Comparison of ENCODE assay signal across 25 cellular contexts in genomic region chr16:6541262-6541661, GRCh38.
DNase-seq lines count a peak whose midpoint lies in the region; ATAC-seq, FAIRE-seq and TF ChIP-seq lines count a peak whose summit lies in the region.
"Had no signal": no experiment of that assay in that cellular context is flagged by ENCODE, and none has a peak within 500 bp of the region (broad histone marks: within the 10 kb centered on the region; RNA-seq: fewer than 3 reads in every experiment).

No MANE protein-coding gene starts in this region.

- CTCF ChIA-PET in H1 (lab: Charles Lee; ENCODE audit: partially characterized antibody) = interaction anchor here (1.0 kb wide), 1 partner anchor 16 kb away, joined by 3 read pairs; no protein-coding TSS in a partner anchor

- DNase-seq in H1 (ENCODE audit: low read depth in 1 of 2, low spot score in 2 of 2) (no peak), esophagus muscularis mucosa (ENCODE audit: extremely low spot score) (peak; percentile 66), left kidney (ENCODE audit: low read depth, low spot score) (peak; percentile 57), aorta (no peak), ureter (ENCODE audit: low spot score) (no peak)
- DNase-seq: 8988T; ACHN; BE2C; C1 segment of cervical spinal cord; CD4-positive, alpha-beta memory T cell; CD4-positive, CD25-positive, alpha-beta regulatory T cell; CD8-positive, alpha-beta memory T cell; COR-L47; DMS 273 treated with DMSO at 0.1 percent for 48 hours; DMS153; DMS53; DMS79; DND-41; EL; GDM1 had no signal

- no peak overlapping the region for H4K8ac ChIP-seq in H1 (ENCODE audit: extremely low read depth, insufficient read depth, low read length)

- no peak overlapping the region for H4K91ac ChIP-seq in H1 (replicated peaks; ENCODE audit: insufficient read length, low read length)

- TF ChIP-seq EP300 in H1 (IDR thresholded peaks at IDR 0.05; ENCODE audit: borderline replicate concordance in 1 of 2, low read depth in 2 of 2, low read length in 2 of 2) = no peak
- no peak for TF ChIP-seq EP300 in esophagus muscularis mucosa (IDR thresholded peaks at IDR 0.05)

- no peak for FAIRE-seq in H1 (lab: Jason Lieb, UNC)
- FAIRE-seq: A204.1, GM12878, GM12892, GM18507 had no signal

- H3K23ac ChIP-seq in H1 (ENCODE audit: insufficient read length) = no peak overlapping the region

- intact Hi-C loops in esophagus muscularis mucosa (cut with DNase I) (no loop called here), aorta (cut with DNase I) (no loop called here)

- no peak overlapping the region for H3K4ac ChIP-seq in H1 (replicated peaks; ENCODE audit: insufficient read length, low read depth, low read length)

- H2BK15ac ChIP-seq in H1 (ENCODE audit: low read length) = no peak overlapping the region

- no peak overlapping the region for H2BK120ac ChIP-seq in H1 (replicated peaks; ENCODE audit: low read depth, low read length)

- H2AK5ac ChIP-seq in H1 (ENCODE audit: low read depth, low read length) = peak overlapping the region; percentile 40; the same call in 1 of the 2 replicates

- H3K79me2 ChIP-seq in H1 (ENCODE audit: control insufficient read depth in 1 of 2, insufficient read depth in 2 of 2, low read length in 2 of 2) = no peaks in the 10 kb centered on the region

- H2BK20ac ChIP-seq in H1 (ENCODE audit: low read length) = no peak overlapping the region

- H3K27me3 ChIP-seq in H1 (replicated peaks in 1 of 4; ENCODE audit: control insufficient read depth in 3 of 4, extremely low read depth in 1 of 4, insufficient read depth in 3 of 4, low read length in 3 of 4) = no peaks in the 10 kb centered on the region
- H3K27me3 ChIP-seq in esophagus muscularis mucosa = no peaks in the 10 kb centered on the region
- H3K27me3 ChIP-seq in aorta (ENCODE audit: control insufficient read depth in 1 of 2, insufficient read depth in 2 of 2, low read length in 1 of 2) = no peaks in the 10 kb centered on the region
- H3K27me3 ChIP-seq: BE2C, BLaER1 had no signal

- TF ChIP-seq RAD21 in H1 (IDR thresholded peaks at IDR 0.05 in 1 of 2, conservative IDR thresholded peaks at IDR 0.05 in 1 of 2; ENCODE audit: low read depth in 2 of 2, low read length in 2 of 2) = no peak

- H2BK12ac ChIP-seq in H1 (ENCODE audit: low read depth, low read length) = no peak overlapping the region

- no peak overlapping the region for H3K14ac ChIP-seq in H1 (ENCODE audit: insufficient read length)

- H3K18ac ChIP-seq in H1 (ENCODE audit: extremely low read depth, low read length) = no peak overlapping the region

- H3K23me2 ChIP-seq in H1 (ENCODE audit: low read depth, low read length) = no peaks in the 10 kb centered on the region; the same call in 1 of the 2 replicates

- no peak for TF ChIP-seq CTCF in H1 (IDR thresholded peaks at IDR 0.05; ENCODE audit: control extremely low read depth in 1 of 3, insufficient read depth in 1 of 3, low read depth in 1 of 3, low read length in 3 of 3)
- no peak for TF ChIP-seq CTCF in esophagus muscularis mucosa (IDR thresholded peaks at IDR 0.05)

- H3K56ac ChIP-seq in H1 (replicated peaks; ENCODE audit: insufficient read length, low read depth, low read length) = no peak overlapping the region

- no peak overlapping the region for H3K27ac ChIP-seq in H1 (ENCODE audit: low read depth, low read length)
- no peak overlapping the region for H3K27ac ChIP-seq in esophagus muscularis mucosa (replicated peaks in 1 of 4)
- no peak overlapping the region for H3K27ac ChIP-seq in aorta (ENCODE audit: low read depth in 1 of 2, low read length in 2 of 2)
- H3K27ac ChIP-seq: BLaER1 had no signal

- POLR2A ChIA-PET in H1 (lab: Charles Lee; ENCODE audit: partially characterized antibody) = no interaction called here

- TF ChIP-seq POLR2A in H1 (IDR thresholded peaks at IDR 0.05; ENCODE audit: control extremely low read depth in 1 of 2, low read depth in 2 of 2, low read length in 2 of 2) = no peak
- TF ChIP-seq POLR2A in esophagus muscularis mucosa (IDR thresholded peaks at IDR 0.05; ENCODE audit: low read depth) = no peak

- no peaks in the 10 kb centered on the region for H3K79me1 ChIP-seq in H1 (ENCODE audit: low read depth, low read length)

- no peak for ATAC-seq in aorta (ENCODE audit: low FRiP score)
- ATAC-seq: GM12878 had no signal

- no peak overlapping the region for H3K4me3 ChIP-seq in H1 (ENCODE audit: extremely low read depth in 1 of 4, insufficient read depth in 2 of 4, low read depth in 3 of 4, low read length in 4 of 4)
- H3K4me3 ChIP-seq in esophagus muscularis mucosa = no peak overlapping the region
- no peak overlapping the region for H3K4me3 ChIP-seq in aorta (ENCODE audit: low read length in 2 of 2)
- H3K4me3 ChIP-seq: BLaER1, GM12878 had no signal

- H3K36me3 ChIP-seq in H1 (ENCODE audit: control insufficient read depth in 2 of 4, insufficient read depth in 4 of 4, low read length in 3 of 4) (no peaks in the 10 kb centered on the region), esophagus muscularis mucosa (no peaks in the 10 kb centered on the region), aorta (ENCODE audit: control insufficient read depth in 1 of 2, insufficient read depth in 2 of 2, low read length in 1 of 2) (no peaks in the 10 kb centered on the region)
- H3K36me3 ChIP-seq: BE2C, BLaER1 had no signal

- H3K4me1 ChIP-seq in H1 (replicated peaks in 1 of 4; ENCODE audit: control insufficient read depth in 3 of 4, insufficient read depth in 4 of 4, low read length in 3 of 4) (no peaks in the 10 kb centered on the region), esophagus muscularis mucosa (no peaks in the 10 kb centered on the region), aorta (ENCODE audit: control insufficient read depth in 1 of 2, insufficient read depth in 2 of 2, low read length in 2 of 2) (no peaks in the 10 kb centered on the region)
- H3K4me1 ChIP-seq: BE2C, BLaER1 had no signal

- no peak overlapping the region for H2BK5ac ChIP-seq in H1 (ENCODE audit: low read depth, low read length)

- H4K20me1 ChIP-seq in H1 (replicated peaks in 1 of 2; ENCODE audit: control insufficient read depth in 1 of 2, insufficient read depth in 2 of 2, low read length in 2 of 2) = no peaks in the 10 kb centered on the region
- H4K20me1 ChIP-seq: BLaER1 had no signal

- 95% methylated on average over 3 of the region's 3 CpGs; no CpG with 5 or more reads in 1 of the 2 experiments for WGBS in H1 (ENCODE audit: extremely low coverage in 1 of 2, insufficient coverage in 1 of 2, insufficient read length in 1 of 2, insufficient replicate concordance in 2 of 2, low coverage in 1 of 2, low lambda C conversion rate in 2 of 2, missing lambda C conversion rate in 1 of 2), 2 experiments
- WGBS in esophagus muscularis mucosa = 67% methylated on average over 3 of the region's 3 CpGs
- WGBS in aorta, 2 donors = 71 to 75% methylated on average over 3 of the region's 3 CpGs

- H2AFZ ChIP-seq in H1 (ENCODE audit: low read length) = no peak overlapping the region

- no peak overlapping the region for H4K5ac ChIP-seq in H1 (ENCODE audit: insufficient read length, low read depth, low read length)

- H3K9me3 ChIP-seq in H1 (ENCODE audit: insufficient read depth in 2 of 2, low read depth in 1 of 2, low read length in 1 of 2) (no peaks in the 10 kb centered on the region), esophagus muscularis mucosa (no peaks in the 10 kb centered on the region), aorta (ENCODE audit: control insufficient read depth, low read length) (peaks cover 1% of the 10 kb centered on the region)
- H3K9me3 ChIP-seq: BE2C, BLaER1 had no signal

- no peak overlapping the region for H3K4me2 ChIP-seq in H1 (ENCODE audit: insufficient read depth in 1 of 2, low read depth in 2 of 2, low read length in 2 of 2)
- H3K4me2 ChIP-seq: BLaER1 had no signal

- H3K9ac ChIP-seq in H1 (replicated peaks in 1 of 4; ENCODE audit: extremely low read depth in 1 of 4, low read depth in 3 of 4, low read length in 3 of 4) = no peak overlapping the region
- H3K9ac ChIP-seq: BLaER1 had no signal

TF ChIP-seq in H1, 55 proteins besides CTCF, POLR2A, EP300 and RAD21 (continues in another document):
- TF ChIP-seq KDM4A (IDR thresholded peaks at IDR 0.05; ENCODE audit: low read depth, low read length, severe bottlenecking) (no peak), CEBPB (IDR thresholded peaks at IDR 0.05; ENCODE audit: low read depth, low read length) (no peak)

Comparison
In these comparisons a context has a peak if more than half of its experiments do, and no peak if none do; other contexts are left out.
1. DNase-seq: peak in esophagus muscularis mucosa (single experiment) and left kidney (single experiment); none in H1 (0 of 2), aorta (0 of 2) and ureter (single experiment).